ENCODE assay signal across 8 cellular contexts in genomic region chr1:179083031-179083345, GRCh38. TPM values are rescaled to one million over a fixed set of nuclear protein-coding genes. Genes with fewer than 3 reads are reported as not detected.
DNase-seq lines count a peak whose midpoint lies in the region; ATAC-seq, FAIRE-seq and TF ChIP-seq lines count a peak whose summit lies in the region.

No MANE protein-coding gene starts in this region.

- ATAC-seq in CD4-positive, alpha-beta T cell (ENCODE audit: poor library complexity), result no peak
- no peak for ATAC-seq in esophagus mucosa

- peaks cover 32% of the 10 kb centered on the region for H3K4me1 Mint-ChIP-seq in CD4-positive, alpha-beta T cell (ENCODE audit: low read depth)
- peaks cover 31 to 37% (median 36%) of the 10 kb centered on the region in 3 donors for H3K4me1 Mint-ChIP-seq in IgD-negative memory B cell
- peaks cover 25% of the 10 kb centered on the region for H3K4me1 Mint-ChIP-seq in activated naive CD8-positive, alpha-beta T cell (ENCODE audit: low read depth)

- H3K4me2 ChIP-seq in keratinocyte (ENCODE audit: control insufficient read depth, extremely low read depth, insufficient read depth, low read depth, low read length), result peak overlapping the region; percentile 97

- no peak for TF ChIP-seq POLR2A in thyroid gland (IDR thresholded peaks at IDR 0.05)

- H3K4me1 ChIP-seq in keratinocyte (ENCODE audit: control insufficient read depth, extremely low read depth, insufficient read depth, low read length) (peaks cover 17% of the 10 kb centered on the region), thyroid gland (peaks cover 13 to 15% of the 10 kb centered on the region in 2 donors)

- 26 to 40% methylated on average over 2 to 3 of the region's 3 CpGs for WGBS in thyroid gland, 2 donors

- dilution Hi-C loops in keratinocyte (cut with MboI; ENCODE audit: extremely low pct_ligation_motif_present, low sequenced_read_pairs), result no loop called here

- no peaks in the 10 kb centered on the region for H4K20me1 ChIP-seq in keratinocyte (ENCODE audit: control insufficient read depth, extremely low read depth, insufficient read depth, low read length)

- peaks cover 19% of the 10 kb centered on the region for H3K79me2 ChIP-seq in keratinocyte (ENCODE audit: control insufficient read depth, insufficient read depth, low read length)

- no peaks in the 10 kb centered on the region for H3K9me3 ChIP-seq in CD4-positive, alpha-beta T cell (ENCODE audit: control insufficient read depth, low read length)
- no peaks in the 10 kb centered on the region for H3K9me3 ChIP-seq in keratinocyte (ENCODE audit: control insufficient read depth, low read depth, low read length)
- no peaks in the 10 kb centered on the region for H3K9me3 ChIP-seq in thyroid gland

- no peaks in the 10 kb centered on the region for H3K9me3 Mint-ChIP-seq in CD4-positive, alpha-beta T cell
- no peaks in the 10 kb centered on the region for H3K9me3 Mint-ChIP-seq in IgD-negative memory B cell
- no peaks in the 10 kb centered on the region for H3K9me3 Mint-ChIP-seq in activated naive CD8-positive, alpha-beta T cell (ENCODE audit: low read depth)

- DNase-seq in CD4-positive, alpha-beta T cell, result peak in 3 of 10 experiments; percentile 4 to 20 (median 8)
- DNase-seq in keratinocyte (ENCODE audit: low read depth, low spot score) (no peak), thyroid gland (no peak), G401 (ENCODE audit: low spot score) (no peak), midbrain (lab: John Stamatoyannopoulos, UW) (no peak)

- H3K4me3 ChIP-seq in keratinocyte (ENCODE audit: control insufficient read depth in 2 of 3, extremely low read depth in 1 of 3, insufficient read depth in 2 of 3, low read depth in 1 of 3, low read length in 3 of 3) (peak overlapping the region; percentile 84 to 94 (median 91)), thyroid gland (replicated peaks in 1 of 3) (peak overlapping the region in 2 of 3 donors; percentile 58 to 99)

- no peaks in the 10 kb centered on the region for H3K27me3 Mint-ChIP-seq in CD4-positive, alpha-beta T cell
- H3K27me3 Mint-ChIP-seq in IgD-negative memory B cell, result no peaks in the 10 kb centered on the region
- no peaks in the 10 kb centered on the region for H3K27me3 Mint-ChIP-seq in activated naive CD8-positive, alpha-beta T cell

- CTCF ChIA-PET in CD4-positive, alpha-beta T cell (lab: Charles Lee), result interaction anchor here (1.2 kb wide), 2 partner anchors 38 to 110 kb away, joined by 3 read pairs; no protein-coding TSS in a partner anchor

- TF ChIP-seq CTCF in CD4-positive, alpha-beta T cell (IDR thresholded peaks at IDR 0.05), result no peak
- TF ChIP-seq CTCF in keratinocyte (optimal IDR thresholded peaks at IDR 0.05 in 1 of 3, IDR thresholded peaks at IDR 0.05 in 1 of 3, conservative IDR thresholded peaks at IDR 0.05 in 1 of 3; ENCODE audit: extremely low read depth in 1 of 3, insufficient read depth in 2 of 3, low read length in 3 of 3) (no peak), thyroid gland (IDR thresholded peaks at IDR 0.05) (no peak)

- H3K36me3 ChIP-seq in keratinocyte (ENCODE audit: control insufficient read depth in 2 of 2, extremely low read depth in 1 of 2, insufficient read depth in 2 of 2, low read length in 2 of 2) (peaks cover 0 to 12% of the 10 kb centered on the region in 2 experiments), thyroid gland (peaks cover under 1 to 3% of the 10 kb centered on the region in 2 donors)

- H3K9ac ChIP-seq in keratinocyte (ENCODE audit: control insufficient read depth, extremely low read depth, insufficient read depth, low read length), result peak overlapping the region; percentile 87

- H3K4me3 Mint-ChIP-seq in CD4-positive, alpha-beta T cell, result peak overlapping the region; percentile 99
- H3K4me3 Mint-ChIP-seq in IgD-negative memory B cell, result peak overlapping the region; percentile 94 to 100 (median 96)
- H3K4me3 Mint-ChIP-seq in activated naive CD8-positive, alpha-beta T cell, result peak overlapping the region; percentile 95

- peaks cover 22% of the 10 kb centered on the region for H3K36me3 Mint-ChIP-seq in CD4-positive, alpha-beta T cell (ENCODE audit: low read depth)
- H3K36me3 Mint-ChIP-seq in IgD-negative memory B cell, result no peaks in the 10 kb centered on the region
- H3K36me3 Mint-ChIP-seq in activated naive CD8-positive, alpha-beta T cell, result no peaks in the 10 kb centered on the region

- no peak for FAIRE-seq in keratinocyte (lab: Jason Lieb, UNC)

- intact Hi-C loops in CD4-positive, alpha-beta T cell (cut with DNase I, micrococcal nuclease), result loop anchor here (5.0 kb wide), 3 partner anchors 39 to 729 kb away; partner anchors contain the start of gene FAM20B (in 1 of the 2)
- intact Hi-C loops in thyroid gland (cut with DNase I), result loop anchor here (5.0 kb wide), 1 partner anchor 284 kb away; the partner anchor contains the start of gene AXDND1

- H3K9me1 ChIP-seq in keratinocyte (ENCODE audit: control insufficient read depth, extremely low read depth, insufficient read depth, low read length), result no peaks in the 10 kb centered on the region

- in situ Hi-C loops in G401 (cut with HindIII; ENCODE audit: low sequenced_read_pairs), result no loop called here

- H3K27ac Mint-ChIP-seq in CD4-positive, alpha-beta T cell, result peak overlapping the region; percentile 92
- H3K27ac Mint-ChIP-seq in IgD-negative memory B cell, result peak overlapping the region; percentile 96 to 100 (median 99)
- peak overlapping the region; percentile 89 for H3K27ac Mint-ChIP-seq in activated naive CD8-positive, alpha-beta T cell

- H3K27me3 ChIP-seq in CD4-positive, alpha-beta T cell (ENCODE audit: control insufficient read depth, insufficient read depth, low read length), result no peaks in the 10 kb centered on the region
- H3K27me3 ChIP-seq in keratinocyte (ENCODE audit: control insufficient read depth, extremely low read depth, insufficient read depth, low read length), result no peaks in the 10 kb centered on the region
- H3K27me3 ChIP-seq in thyroid gland, result no peaks in the 10 kb centered on the region

- peak overlapping the region; percentile 80 for H2AFZ ChIP-seq in keratinocyte (ENCODE audit: control insufficient read depth, low read length)

- peak overlapping the region; percentile 30 for H3K27ac ChIP-seq in CD4-positive, alpha-beta T cell (ENCODE audit: low read depth, low read length)
- H3K27ac ChIP-seq in keratinocyte (ENCODE audit: control insufficient read depth, insufficient read depth, low read length), result peak overlapping the region; percentile 81
- H3K27ac ChIP-seq in thyroid gland, result no peak overlapping the region

- POLR2A ChIA-PET in CD4-positive, alpha-beta T cell (lab: Charles Lee), result interaction anchor here (1.2 to 4.3 kb wide), 4 partner anchors 9 to 283 kb away, joined by 3 to 27 read pairs (median 14); partner anchors contain the start of genes AXDND1 and SOAT1

RNA-seq across cellular contexts. Expression of gene TOR3A, which starts 1.1 kb away (rescaled TPM):
- 10 to 100 TPM; 17.2 TPM for total RNA-seq in CD4-positive, alpha-beta T cell
- 111 TPM for polyA plus RNA-seq in IgD-negative memory B cell
- polyA plus RNA-seq in keratinocyte, result 16.8 to 21.3 TPM (median 20.4 TPM) in 3 replicates
- polyA plus RNA-seq in keratinocyte (2011; ENCODE audit: low read depth), result 4.0 TPM
- polyA plus RNA-seq in keratinocyte (2011; cell fraction: cytosol; rRNA removed), result 9.4 and 10.7 TPM in 2 replicates
- 19.3 and 22.2 TPM in 2 replicates for polyA plus RNA-seq in keratinocyte (2011; cell fraction: nucleus; rRNA removed)
- 16.5 and 17.3 TPM in 2 replicates for polyA plus RNA-seq in keratinocyte (2012; ENCODE audit: low replicate concordance)
- 30.3 to 44.8 TPM (median 30.8 TPM) in 3 replicates for polyA minus RNA-seq in keratinocyte
- polyA minus RNA-seq in keratinocyte (2011; cell fraction: cytosol; rRNA and poly(A)+ RNA removed), result 27.2 TPM
- polyA minus RNA-seq in keratinocyte (2011; cell fraction: nucleus; rRNA and poly(A)+ RNA removed), result 20.8 and 23.0 TPM in 2 replicates
- 10 to 100 TPM; 30.0 to 57.4 (median 45.2) TPM for total RNA-seq in thyroid gland
- 82.3 and 136 TPM in 2 replicates for total RNA-seq in G401 (2014; rRNA removed; shearing (Covaris generic))
- 13.4 TPM for total RNA-seq in esophagus mucosa

RNA-seq across cellular contexts. Expression of gene FAM20B, which starts 57.3 kb away (rescaled TPM):
- 10 to 100 TPM; 12.1 to 12.9 TPM for total RNA-seq in CD4-positive, alpha-beta T cell
- 5.5 TPM for polyA plus RNA-seq in IgD-negative memory B cell
- polyA plus RNA-seq in keratinocyte, result 16.1 to 21.1 TPM (median 20.1 TPM) in 3 replicates
- polyA plus RNA-seq in keratinocyte (2011; ENCODE audit: low read depth), result 8.7 TPM
- polyA plus RNA-seq in keratinocyte (2011; cell fraction: cytosol; rRNA removed), result 13.8 and 22.4 TPM in 2 replicates
- polyA plus RNA-seq in keratinocyte (2011; cell fraction: nucleus; rRNA removed), result 18.6 and 19.3 TPM in 2 replicates
- 13.8 and 17.4 TPM in 2 replicates for polyA plus RNA-seq in keratinocyte (2012; ENCODE audit: low replicate concordance)
- 24.1 to 41.0 TPM (median 36.6 TPM) in 3 replicates for polyA minus RNA-seq in keratinocyte
- polyA minus RNA-seq in keratinocyte (2011; cell fraction: cytosol; rRNA and poly(A)+ RNA removed), result 18.0 TPM
- polyA minus RNA-seq in keratinocyte (2011; cell fraction: nucleus; rRNA and poly(A)+ RNA removed), result 16.0 and 29.2 TPM in 2 replicates
- 10 to 100 TPM; 24.3 to 39.2 (median 30.6) TPM for total RNA-seq in thyroid gland
- total RNA-seq in G401 (2014; rRNA removed; shearing (Covaris generic)), result 9.3 and 19.7 TPM in 2 replicates
- total RNA-seq in esophagus mucosa, result 18.2 TPM

Comparison
In these comparisons a context has a peak if more than half of its experiments do, and no peak if none do; other contexts are left out.
1. H3K27ac ChIP-seq: peak in CD4-positive, alpha-beta T cell (single experiment) and keratinocyte (single experiment); none in thyroid gland (0 of 3).
2. Peak in every context shown above with its lines, with median percentiles within 50 percentile points of each other: H3K27ac Mint-ChIP-seq and H3K4me3 Mint-ChIP-seq.